18 cellular contexts compared by ENCODE assay signal in genomic region chr7:138223402-138223872, GRCh38.
"Had no signal": no experiment of that assay in that cellular context is flagged by ENCODE, and none has a peak within 500 bp of the region (broad histone marks: within the 10 kb centered on the region; RNA-seq: fewer than 3 reads in every experiment).

No MANE protein-coding gene starts in this region.

- H3K4me3 ChIP-seq: heart left ventricle, lung, psoas muscle, right lobe of liver, testis, tibial nerve had no signal

- H3K27me3 Mint-ChIP-seq: stimulated activated naive B cell treated with anti-CD40 and anti-IgM and Interleukin-4, amounts not matched to agents 10 μg/mL and 1 μg/mL and 100 μg/mL, for 72 hours; stimulated activated naive CD8-positive, alpha-beta T cell treated with anti-CD3 and anti-CD28 coated beads, Interleukin-15, amount 100 ng/mL, for 72 hours had no signal

- H3K27ac Mint-ChIP-seq: nephron; stimulated activated naive B cell treated with anti-CD40 and anti-IgM and Interleukin-4, amounts not matched to agents 10 μg/mL and 1 μg/mL and 100 μg/mL, for 72 hours; stimulated activated naive CD8-positive, alpha-beta T cell treated with anti-CD3 and anti-CD28 coated beads, Interleukin-15, amount 100 ng/mL, for 72 hours had no signal

- H3K27ac ChIP-seq: heart left ventricle, neutrophil, psoas muscle, right lobe of liver, testis, tibial nerve had no signal

- H3K36me3 ChIP-seq: heart left ventricle, neutrophil, right lobe of liver, tibial nerve had no signal

- H3K4me1 Mint-ChIP-seq: naive B cell; stimulated activated naive B cell treated with anti-CD40 and anti-IgM and Interleukin-4, amounts not matched to agents 10 μg/mL and 1 μg/mL and 100 μg/mL, for 72 hours; stimulated activated naive CD8-positive, alpha-beta T cell treated with anti-CD3 and anti-CD28 coated beads, Interleukin-15, amount 100 ng/mL, for 72 hours had no signal

- H3K9me3 ChIP-seq: neutrophil, psoas muscle, right lobe of liver, testis had no signal

- ATAC-seq: heart left ventricle; left colon; left ventricle myocardium superior; psoas muscle; right lobe of liver; stimulated activated naive B cell treated with anti-CD40 and anti-IgM and Interleukin-4, amounts not matched to agents 10 μg/mL and 1 μg/mL and 100 μg/mL, for 72 hours; stimulated activated naive CD8-positive, alpha-beta T cell treated with anti-CD3 and anti-CD28 coated beads, Interleukin-15, amount 100 ng/mL, for 72 hours had no signal

- H3K4me1 ChIP-seq: psoas muscle, right lobe of liver, testis, tibial nerve had no signal

- DNase-seq: foreskin melanocyte; heart left ventricle; hippocampal formation; left colon; left ventricle myocardium superior; mesenchymal stem cell; naive B cell; psoas muscle; retina; right lobe of liver; stimulated activated CD4-positive, alpha-beta T cell treated with anti-CD3 and anti-CD28 coated beads, Interleukin-4, amount 100 ng/mL, for 24 hours; stimulated activated naive B cell treated with anti-CD40 and anti-IgM and Interleukin-4, amounts not matched to agents 10 μg/mL and 1 μg/mL and 100 μg/mL, for 72 hours; stimulated activated naive CD8-positive, alpha-beta T cell treated with anti-CD3 and anti-CD28 coated beads, Interleukin-15, amount 100 ng/mL, for 72 hours; testis had no signal

- H3K27me3 ChIP-seq: heart left ventricle, neutrophil, right lobe of liver, testis, tibial nerve had no signal

- H3K4me3 Mint-ChIP-seq: naive B cell; nephron; stimulated activated naive B cell treated with anti-CD40 and anti-IgM and Interleukin-4, amounts not matched to agents 10 μg/mL and 1 μg/mL and 100 μg/mL, for 72 hours; stimulated activated naive CD8-positive, alpha-beta T cell treated with anti-CD3 and anti-CD28 coated beads, Interleukin-15, amount 100 ng/mL, for 72 hours had no signal
